9 cellular contexts compared by ENCODE assay signal in the genomic region with DNA sequence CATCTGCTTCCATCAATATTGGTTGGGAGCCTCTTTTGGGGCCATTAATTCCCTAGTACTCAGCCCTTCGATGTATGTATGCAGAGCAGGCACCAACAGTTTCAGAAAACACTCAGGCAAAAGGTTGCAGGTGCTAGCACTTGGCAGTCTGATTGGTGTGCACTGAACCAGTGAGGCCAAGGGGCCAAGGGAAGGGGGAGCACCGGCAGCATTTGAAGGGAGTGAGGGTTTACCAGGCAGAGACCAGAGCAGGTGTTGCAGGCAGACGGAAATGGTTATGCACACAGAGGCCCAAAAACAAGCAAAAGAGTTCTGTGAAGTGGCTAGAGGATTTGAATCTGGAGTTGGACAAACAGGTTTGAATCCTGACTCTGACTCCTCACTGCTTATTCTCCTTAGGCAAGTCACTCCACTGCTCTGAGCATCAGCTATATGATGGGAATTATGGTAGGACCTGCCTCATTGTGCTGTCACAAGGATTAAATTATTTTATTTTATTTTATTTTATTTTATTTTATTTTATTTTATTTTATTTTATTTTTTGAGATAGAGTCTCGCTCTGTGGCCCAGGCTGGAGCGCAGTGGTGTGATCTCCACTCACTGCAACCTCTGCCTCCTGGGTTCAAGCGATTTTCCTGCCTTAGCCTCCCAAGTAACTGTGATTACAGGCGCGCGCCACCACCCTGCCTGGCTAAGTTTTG. TPM values are rescaled to one million over a fixed set of nuclear protein-coding genes. Genes with fewer than 3 reads are reported as not detected.
DNase-seq lines count a peak whose midpoint lies in the region; ATAC-seq and TF ChIP-seq lines count a peak whose summit lies in the region.
"Had no signal": no experiment of that assay in that cellular context is flagged by ENCODE, and none has a peak within 500 bp of the region (broad histone marks: within the 10 kb centered on the region; RNA-seq: fewer than 3 reads in every experiment).

No MANE protein-coding gene starts in this region.

- H3K9me3 Mint-ChIP-seq in neural progenitor cell, result peaks cover 4% of the 10 kb centered on the region

- H4K20me1 ChIP-seq in neural progenitor cell (ENCODE audit: low read depth), result no peaks in the 10 kb centered on the region

- ATAC-seq in GM19043 (IDR thresholded peaks at IDR 0.05; ENCODE audit: low read depth, unreplicated experiment), result peak; percentile 99
- peak; percentile 95 for ATAC-seq in HG02840 (IDR thresholded peaks at IDR 0.05; ENCODE audit: low FRiP score, unreplicated experiment)

- DNase-seq in NCI-H146 (lab: John Stamatoyannopoulos, UW), result peak; percentile 81
- DNase-seq in neural progenitor cell (ENCODE audit: low spot score), result no peak
- no peak for DNase-seq in EL
- no peak for DNase-seq in posterior vena cava (ENCODE audit: low spot score)
- DNase-seq in T-helper 2 cell, result no peak
- DNase-seq: colonic mucosa had no signal

- no peaks in the 10 kb centered on the region for H3K79me2 ChIP-seq in neural progenitor cell (ENCODE audit: low read depth)

- H3K4me2 ChIP-seq in neural progenitor cell, result no peak overlapping the region

- H3K27ac Mint-ChIP-seq in neural progenitor cell, result peak overlapping the region; percentile 31
- H3K27ac Mint-ChIP-seq: mesothelial cell of epicardium had no signal

- no peak overlapping the region for H3K9ac ChIP-seq in neural progenitor cell

- no peak overlapping the region for H3K4me3 ChIP-seq in neural progenitor cell
- H3K4me3 ChIP-seq: colonic mucosa had no signal

- H3K36me3 ChIP-seq in neural progenitor cell, result no peaks in the 10 kb centered on the region
- H3K36me3 ChIP-seq: colonic mucosa had no signal

- peaks cover 3% of the 10 kb centered on the region for H3K4me1 Mint-ChIP-seq in neural progenitor cell

- no peaks in the 10 kb centered on the region for H3F3A ChIP-seq in neural progenitor cell (ENCODE audit: low read depth)

- no peak overlapping the region for H2AFZ ChIP-seq in neural progenitor cell (replicated peaks)

- H3K4me3 Mint-ChIP-seq in neural progenitor cell, result no peak overlapping the region
- H3K4me3 Mint-ChIP-seq: mesothelial cell of epicardium had no signal

- intact Hi-C loops in posterior vena cava (cut with DNase I), result no loop called here

- no peak overlapping the region for H3K27ac ChIP-seq in neural progenitor cell
- H3K27ac ChIP-seq: colonic mucosa had no signal

- no peaks in the 10 kb centered on the region for H3K4me1 ChIP-seq in neural progenitor cell
- H3K4me1 ChIP-seq: colonic mucosa had no signal

- H3K9me3 ChIP-seq in neural progenitor cell (ENCODE audit: low read depth), result no peaks in the 10 kb centered on the region
- H3K9me3 ChIP-seq: colonic mucosa had no signal

- H3K36me3 Mint-ChIP-seq in neural progenitor cell, result no peaks in the 10 kb centered on the region
- H3K36me3 Mint-ChIP-seq: mesothelial cell of epicardium had no signal

- no peak for TF ChIP-seq CTCF in neural progenitor cell (IDR thresholded peaks at IDR 0.05)

- H3K27me3 ChIP-seq in neural progenitor cell, result no peaks in the 10 kb centered on the region
- H3K27me3 ChIP-seq: colonic mucosa had no signal

- peaks cover 4% of the 10 kb centered on the region for H3K27me3 Mint-ChIP-seq in neural progenitor cell (ENCODE audit: insufficient read depth, low read depth)

RNA-seq across cellular contexts. Expression of a gene that starts 58.1 kb away (rescaled TPM):
- 5.1 and 9.0 TPM in 2 replicates for total RNA-seq in neural progenitor cell (ENCODE audit: low replicate concordance)
- total RNA-seq in posterior vena cava, result 1 to 10 TPM; 2.7 to 3.3 TPM
